Comparison of ENCODE assay signal across 28 cellular contexts in genomic region chr1:198893763-198894444, GRCh38.
DNase-seq lines count a peak whose midpoint lies in the region; ATAC-seq, FAIRE-seq and TF ChIP-seq lines count a peak whose summit lies in the region.
"Had no signal": no experiment of that assay in that cellular context is flagged by ENCODE, and none has a peak within 500 bp of the region (broad histone marks: within the 10 kb centered on the region; RNA-seq: fewer than 3 reads in every experiment).

No MANE protein-coding gene starts in this region.

- in situ Hi-C loops in HepG2 (cut with HindIII; ENCODE audit: extremely low pct_ligation_motif_present, low pct_unique_long_range_greater_than_20kb): no loop called here

- TF ChIP-seq RAD21 in HepG2 (CRISPR knock-in tag; IDR thresholded peaks at IDR 0.05): no peak

- intact Hi-C loops in HepG2 (cut with micrococcal nuclease; ENCODE audit: unreplicated experiment): loop anchor here (2.0 kb wide), 1 partner anchor 43 kb away; no protein-coding TSS in a partner anchor
- intact Hi-C loops in right lobe of liver (cut with DNase I): no loop called here

- H3K79me2 ChIP-seq in HepG2 (ENCODE audit: insufficient read depth, low read length): no peaks in the 10 kb centered on the region
- H3K79me2 ChIP-seq in smooth muscle cell (ENCODE audit: low read depth): peaks cover 99% of the 10 kb centered on the region

- no peak overlapping the region for H3K9ac ChIP-seq in HepG2 (ENCODE audit: insufficient read depth, low read depth, low read length)
- peak overlapping the region; percentile 19 for H3K9ac ChIP-seq in smooth muscle cell (ENCODE audit: low read depth)

- H4K20me1 ChIP-seq in HepG2 (ENCODE audit: insufficient read depth, low read length) (no peaks in the 10 kb centered on the region), smooth muscle cell (ENCODE audit: low read depth) (peaks cover 83% of the 10 kb centered on the region)

- no peak overlapping the region for H3K27ac ChIP-seq in HepG2 (ENCODE audit: extremely low read length, insufficient read depth, low read length)
- H3K27ac ChIP-seq in right lobe of liver: no peak overlapping the region
- peak overlapping the region; percentile 86 for H3K27ac ChIP-seq in smooth muscle cell (ENCODE audit: low read depth)
- H3K27ac ChIP-seq: 22Rv1, tibial nerve had no signal

- ATAC-seq in HepG2: no peak
- ATAC-seq in right lobe of liver: no peak
- no peak for ATAC-seq in SK-N-SH treated with all-trans-retinoic acid at 6 μM for 48 hours
- ATAC-seq: naive thymus-derived CD8-positive, alpha-beta T cell had no signal

- POLR2A ChIA-PET in HepG2 (lab: Yijun Ruan, JAX): no interaction called here

- TF ChIP-seq EP300 in HepG2 (IDR thresholded peaks at IDR 0.05; ENCODE audit: low read depth in 2 of 2, low read length in 2 of 2) (no peak), HepG2 (CRISPR knock-in tag; IDR thresholded peaks at IDR 0.05; ENCODE audit: borderline replicate concordance) (no peak)

- H3K27me3 ChIP-seq in HepG2 (ENCODE audit: control insufficient read depth in 1 of 2, insufficient read depth in 2 of 2, low read length in 2 of 2) (no peaks in the 10 kb centered on the region), right lobe of liver (no peaks in the 10 kb centered on the region), smooth muscle cell (ENCODE audit: low read depth) (no peaks in the 10 kb centered on the region)
- H3K27me3 ChIP-seq: tibial nerve had no signal

- H3K4me1 ChIP-seq in HepG2 (ENCODE audit: insufficient read depth, low read length): no peaks in the 10 kb centered on the region
- H3K4me1 ChIP-seq in right lobe of liver: no peaks in the 10 kb centered on the region
- H3K4me1 ChIP-seq in smooth muscle cell (ENCODE audit: low read depth): peaks cover 53% of the 10 kb centered on the region
- H3K4me1 ChIP-seq: tibial nerve had no signal

- H3F3A ChIP-seq in smooth muscle cell (ENCODE audit: low read depth): peaks cover 58% of the 10 kb centered on the region

- H3K4me2 ChIP-seq in HepG2 (ENCODE audit: low read depth, low read length): no peak overlapping the region
- peak overlapping the region; percentile 77 for H3K4me2 ChIP-seq in smooth muscle cell

- no peak overlapping the region for H3K4me3 ChIP-seq in HepG2 (replicated peaks in 1 of 3; ENCODE audit: insufficient read depth in 1 of 3, low read depth in 2 of 3, low read length in 3 of 3)
- H3K4me3 ChIP-seq in right lobe of liver: no peak overlapping the region
- H3K4me3 ChIP-seq in fibroblast of villous mesenchyme (ENCODE audit: low read depth, low read length): no peak overlapping the region
- H3K4me3 ChIP-seq in smooth muscle cell: no peak overlapping the region
- H3K4me3 ChIP-seq: left ventricle myocardium inferior, tibial nerve had no signal

- BruUV-seq in HepG2 (replicated peaks; lab: Mats Ljungman, UMichigan): no TSS peak

- no peak for FAIRE-seq in HepG2 (lab: Jason Lieb, UNC)
- FAIRE-seq: endometrium, G401.6, GM19239 had no signal

- no peak for TF ChIP-seq POLR2A in HepG2 (IDR thresholded peaks at IDR 0.05; ENCODE audit: insufficient read depth in 1 of 2, low read depth in 2 of 2, low read length in 2 of 2)
- no peak for TF ChIP-seq POLR2A in right lobe of liver (IDR thresholded peaks at IDR 0.05)

- no peak for DNase-seq in HepG2 (ENCODE audit: low spot score)
- DNase-seq in right lobe of liver: no peak
- DNase-seq in astrocyte of the hippocampus (ENCODE audit: low read depth, low spot score): peak; percentile 52
- peak; percentile 63 for DNase-seq in fibroblast of villous mesenchyme (ENCODE audit: low read depth)
- DNase-seq in smooth muscle cell (lab: John Stamatoyannopoulos, UW; ENCODE audit: unreplicated experiment): no peak
- no peak for DNase-seq in cortex of kidney (lab: John Stamatoyannopoulos, UW)
- DNase-seq in T-helper 9 cell: no peak
- DNase-seq: activated CD4-positive, alpha-beta memory T cell treated with anti-CD3 and anti-CD28 coated beads for 36 hours; activated CD4-positive, CD25-positive, alpha-beta regulatory T cell; activated CD8-positive, alpha-beta memory T cell treated with anti-CD3 and anti-CD28 coated beads, Interleukin-2, amount 50 U/mL, for 4 hours; activated naive CD4-positive, alpha-beta T cell treated with anti-CD3 and anti-CD28 coated beads, Interleukin-2, amount 50 U/mL, for 16 hours; AML-193; amygdala; CD8-positive, alpha-beta memory T cell; DMS153; islet precursor cell; Kasumi-1; left ventricle myocardium inferior; MV-4-11; naive thymus-derived CD8-positive, alpha-beta T cell; NCI-H524 treated with DMSO at 0.1 percent for 48 hours; retina had no signal

- CTCF ChIA-PET in HepG2 (lab: Yijun Ruan, JAX; ENCODE audit: low intra/inter-chr PET ratio, low total read pairs): no interaction called here

- H2AFZ ChIP-seq in HepG2 (ENCODE audit: low read length) (no peak overlapping the region), smooth muscle cell (ENCODE audit: low read depth) (no peak overlapping the region)

- H3K9me3 ChIP-seq in HepG2 (ENCODE audit: low read length) (no peaks in the 10 kb centered on the region), right lobe of liver (no peaks in the 10 kb centered on the region), smooth muscle cell (replicated peaks; ENCODE audit: low read depth) (no peaks in the 10 kb centered on the region)
- H3K9me3 ChIP-seq: left ventricle myocardium inferior, tibial nerve had no signal

- 87% methylated on average over 4 of the region's 4 CpGs for WGBS in HepG2 (ENCODE audit: low lambda C conversion rate)
- 86% methylated on average over 4 of the region's 4 CpGs for WGBS in right lobe of liver (ENCODE audit: insufficient coverage, low coverage, low lambda C conversion rate, missing lambda C conversion rate)
- WGBS in smooth muscle cell (ENCODE audit: low lambda C conversion rate): 62% methylated on average over 4 of the region's 4 CpGs

- TF ChIP-seq CTCF in HepG2 (CRISPR knock-in tag; IDR thresholded peaks at IDR 0.05) (no peak), right lobe of liver (IDR thresholded peaks at IDR 0.05) (no peak), fibroblast of villous mesenchyme (IDR thresholded peaks at IDR 0.05; ENCODE audit: insufficient read depth, low read depth, low read length) (no peak), smooth muscle cell (IDR thresholded peaks at IDR 0.05; ENCODE audit: borderline replicate concordance, insufficient read depth, poor library complexity, severe bottlenecking) (no peak)

- H3K36me3 ChIP-seq in HepG2 (replicated peaks in 1 of 2; ENCODE audit: control insufficient read depth in 1 of 2, insufficient read depth in 2 of 2, low read length in 2 of 2): no peaks in the 10 kb centered on the region
- no peaks in the 10 kb centered on the region for H3K36me3 ChIP-seq in right lobe of liver
- H3K36me3 ChIP-seq in smooth muscle cell (ENCODE audit: low read depth): peaks cover 4% of the 10 kb centered on the region
- H3K36me3 ChIP-seq: tibial nerve had no signal

TF ChIP-seq in HepG2, 621 proteins besides CTCF, POLR2A, EP300 and RAD21:
- peak; percentile 88 for TF ChIP-seq MAFF (IDR thresholded peaks at IDR 0.05; ENCODE audit: low read depth, low read length)
- no peak for TF ChIP-seq ZNF570 (CRISPR knock-in tag; IDR thresholded peaks at IDR 0.05; ENCODE audit: borderline replicate concordance)
- peak; percentile 81 to 93 for TF ChIP-seq MAFK (conservative IDR thresholded peaks at IDR 0.05 in 1 of 2, IDR thresholded peaks at IDR 0.05 in 1 of 2; ENCODE audit: low read length in 2 of 2)

TF ChIP-seq in SK-N-SH treated with all-trans-retinoic acid at 6 μM for 48 hours, 23 proteins besides CTCF, POLR2A, EP300 and RAD21:
- TF ChIP-seq PPARA (CRISPR knock-in tag; IDR thresholded peaks at IDR 0.05; ENCODE audit: borderline replicate concordance) (no peak), ARNTL (CRISPR knock-in tag; IDR thresholded peaks at IDR 0.05; ENCODE audit: borderline replicate concordance, low read depth) (no peak), ZNF8 (CRISPR knock-in tag; IDR thresholded peaks at IDR 0.05) (no peak), CSRNP3 (CRISPR knock-in tag; IDR thresholded peaks at IDR 0.05) (no peak), POU6F1 (CRISPR knock-in tag; IDR thresholded peaks at IDR 0.05; ENCODE audit: borderline replicate concordance, low read depth) (no peak), ESRRG (CRISPR knock-in tag; IDR thresholded peaks at IDR 0.05) (no peak), ISL1 (CRISPR knock-in tag; IDR thresholded peaks at IDR 0.05) (no peak), ZFP3 (CRISPR knock-in tag; IDR thresholded peaks at IDR 0.05) (no peak), ZNF565 (CRISPR knock-in tag; conservative IDR thresholded peaks at IDR 0.05; ENCODE audit: low read depth) (no peak), ZNF70 (CRISPR knock-in tag; IDR thresholded peaks at IDR 0.05) (no peak), TCF4 (CRISPR knock-in tag; IDR thresholded peaks at IDR 0.05; ENCODE audit: borderline replicate concordance) (no peak)

Comparison
In these comparisons a context has a peak if more than half of its experiments do, and no peak if none do; other contexts are left out.
1. DNase-seq: peak in astrocyte of the hippocampus (single experiment) and fibroblast of villous mesenchyme (single experiment); none in HepG2 (single experiment), right lobe of liver (0 of 3), smooth muscle cell (single experiment), cortex of kidney (single experiment) and T-helper 9 cell (single experiment).